ENCODE assay signal across 26 cellular contexts in the genomic region with DNA sequence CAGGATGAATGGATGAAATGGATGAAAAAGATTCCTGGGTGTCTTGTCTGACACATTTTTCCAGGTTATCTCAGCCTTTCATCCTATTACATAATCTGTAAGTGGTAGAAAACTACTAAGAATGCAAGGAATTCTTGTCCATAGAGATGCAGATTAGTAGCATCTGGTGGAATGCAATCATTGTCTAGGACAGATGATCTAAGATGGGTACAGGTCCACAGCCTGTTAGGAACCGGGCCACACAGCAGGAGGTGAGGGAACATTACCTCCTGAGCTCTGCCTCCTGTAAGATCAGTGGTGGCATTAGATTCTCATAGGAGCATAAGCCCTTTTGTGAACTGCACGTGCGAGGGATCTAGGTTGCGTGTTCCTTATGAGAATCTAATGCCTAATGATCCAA.
A peak's percentile ranks its signal among the peaks of the same experiment; 100 is the strongest.
DNase-seq lines count a peak whose midpoint lies in the region; ATAC-seq, FAIRE-seq and TF ChIP-seq lines count a peak whose summit lies in the region.
"Had no signal": no experiment of that assay in that cellular context is flagged by ENCODE, and none has a peak within 500 bp of the region (broad histone marks: within the 10 kb centered on the region; RNA-seq: fewer than 3 reads in every experiment).

No MANE protein-coding gene starts in this region.

- 82% methylated on average over 4 of the region's 4 CpGs for WGBS in esophagus muscularis mucosa

- peaks cover 1% of the 10 kb centered on the region; the same call in 1 of the 2 replicates for H3K9me3 Mint-ChIP-seq in WTC11
- peaks cover 2% of the 10 kb centered on the region for H3K9me3 Mint-ChIP-seq in activated naive CD8-positive, alpha-beta T cell treated with anti-CD3 and anti-CD28 coated beads for 36 hours

- H3K4me1 ChIP-seq in esophagus muscularis mucosa = no peaks in the 10 kb centered on the region
- H3K4me1 ChIP-seq: BE2C had no signal

- no peak overlapping the region for H3K27ac ChIP-seq in esophagus muscularis mucosa (replicated peaks in 1 of 4)

- no peak overlapping the region for H3K4me3 ChIP-seq in esophagus muscularis mucosa

- H3K4me1 Mint-ChIP-seq in WTC11 = peaks cover 29% of the 10 kb centered on the region
- H3K4me1 Mint-ChIP-seq in activated naive CD8-positive, alpha-beta T cell treated with anti-CD3 and anti-CD28 coated beads for 36 hours = no peaks in the 10 kb centered on the region
- H3K4me1 Mint-ChIP-seq: CD4-positive, CD25-positive, alpha-beta regulatory T cell; CD8-positive, alpha-beta memory T cell; IgD-negative memory B cell had no signal

- H3K27ac Mint-ChIP-seq in WTC11 = no peak overlapping the region
- no peak overlapping the region for H3K27ac Mint-ChIP-seq in activated naive CD8-positive, alpha-beta T cell treated with anti-CD3 and anti-CD28 coated beads for 36 hours
- H3K27ac Mint-ChIP-seq: CD4-positive, CD25-positive, alpha-beta regulatory T cell; CD8-positive, alpha-beta memory T cell; IgD-negative memory B cell had no signal

- peak; percentile 62 for FAIRE-seq in urothelium cell line (lab: Jason Lieb, UNC)
- FAIRE-seq in GM19239 (lab: Jason Lieb, UNC) = no peak
- FAIRE-seq: A204.1, G401.6, GM12891, H54, HepG2 had no signal

- H3K36me3 Mint-ChIP-seq in WTC11 = peaks cover 1% of the 10 kb centered on the region; the same call in 1 of the 2 replicates
- no peaks in the 10 kb centered on the region for H3K36me3 Mint-ChIP-seq in activated naive CD8-positive, alpha-beta T cell treated with anti-CD3 and anti-CD28 coated beads for 36 hours
- H3K36me3 Mint-ChIP-seq: CD4-positive, CD25-positive, alpha-beta regulatory T cell; CD8-positive, alpha-beta memory T cell; IgD-negative memory B cell had no signal

- ATAC-seq in WTC11 (peak; percentile 84), GM18511 (IDR thresholded peaks at IDR 0.05; ENCODE audit: unreplicated experiment) (no peak)
- ATAC-seq: HepG2 had no signal

- no peaks in the 10 kb centered on the region for H3K36me3 ChIP-seq in esophagus muscularis mucosa
- H3K36me3 ChIP-seq: BE2C had no signal

- POLR2A ChIA-PET in WTC11 (lab: Charles Lee) = no interaction called here

- CTCF ChIA-PET in WTC11 (lab: Charles Lee) = no interaction called here

- intact Hi-C loops in esophagus muscularis mucosa (cut with DNase I) = no loop called here

- no peak for TF ChIP-seq POLR2A in esophagus muscularis mucosa (IDR thresholded peaks at IDR 0.05; ENCODE audit: low read depth)

- TF ChIP-seq CTCF in WTC11 (IDR thresholded peaks at IDR 0.05) = no peak
- TF ChIP-seq CTCF in esophagus muscularis mucosa (IDR thresholded peaks at IDR 0.05) = no peak

- H3K27me3 ChIP-seq in esophagus muscularis mucosa = no peaks in the 10 kb centered on the region
- H3K27me3 ChIP-seq: BE2C had no signal

- no peaks in the 10 kb centered on the region for H3K27me3 Mint-ChIP-seq in WTC11 (ENCODE audit: low read depth)
- no peaks in the 10 kb centered on the region for H3K27me3 Mint-ChIP-seq in activated naive CD8-positive, alpha-beta T cell treated with anti-CD3 and anti-CD28 coated beads for 36 hours
- H3K27me3 Mint-ChIP-seq: CD4-positive, CD25-positive, alpha-beta regulatory T cell; IgD-negative memory B cell had no signal

- TF ChIP-seq EP300 in esophagus muscularis mucosa (IDR thresholded peaks at IDR 0.05) = no peak

- DNase-seq in WTC11 (ENCODE audit: low spot score) = peak; percentile 61
- DNase-seq in esophagus muscularis mucosa (ENCODE audit: extremely low spot score) = peak; percentile 87
- DNase-seq in iPS-NIHi11 (ENCODE audit: low spot score) = peak; percentile 20
- DNase-seq in urothelium cell line (ENCODE audit: low spot score) = no peak
- no peak for DNase-seq in activated naive CD8-positive, alpha-beta T cell treated with anti-CD3 and anti-CD28 coated beads for 36 hours
- no peak for DNase-seq in stimulated activated CD4-positive, alpha-beta T cell treated with anti-CD3 and anti-CD28 coated beads, Interleukin-4, amount 100 ng/mL, for 24 hours
- DNase-seq in GM19239 (ENCODE audit: insufficient read length, low spot score) = no peak
- DNase-seq: ACHN; BE2C; C1 segment of cervical spinal cord; CD4-positive, CD25-positive, alpha-beta regulatory T cell; CD8-positive, alpha-beta memory T cell; COR-L47; DMS 273 treated with DMSO at 0.1 percent for 48 hours; DMS53; DND-41; EL; HCEC 1CT; KBM-7 had no signal

- H3K9me3 ChIP-seq in esophagus muscularis mucosa = no peaks in the 10 kb centered on the region
- H3K9me3 ChIP-seq: BE2C had no signal

- H3K4me3 Mint-ChIP-seq in WTC11 = no peak overlapping the region
- H3K4me3 Mint-ChIP-seq in activated naive CD8-positive, alpha-beta T cell treated with anti-CD3 and anti-CD28 coated beads for 36 hours = no peak overlapping the region
- H3K4me3 Mint-ChIP-seq: CD4-positive, CD25-positive, alpha-beta regulatory T cell; CD8-positive, alpha-beta memory T cell; IgD-negative memory B cell had no signal

TF ChIP-seq in WTC11, 78 proteins besides CTCF, POLR2A, EP300 and RAD21:
- no peak for TF ChIP-seq NR3C1 (CRISPR knock-in tag; conservative IDR thresholded peaks at IDR 0.05; ENCODE audit: low read depth)
- TF ChIP-seq TEAD1 (CRISPR knock-in tag; IDR thresholded peaks at IDR 0.05) = peak; percentile 45; the same call in 1 of the 2 replicates
- TF ChIP-seq ZNF416 (CRISPR knock-in tag; IDR thresholded peaks at IDR 0.05) = no peak

Comparison
In these comparisons a context has a peak if more than half of its experiments do, and no peak if none do; other contexts are left out.
1. DNase-seq: peak in WTC11 (single experiment), esophagus muscularis mucosa (single experiment) and iPS-NIHi11 (single experiment); none in urothelium cell line (single experiment), activated naive CD8-positive, alpha-beta T cell treated with anti-CD3 and anti-CD28 coated beads for 36 hours (single experiment), stimulated activated CD4-positive, alpha-beta T cell treated with anti-CD3 and anti-CD28 coated beads, Interleukin-4, amount 100 ng/mL, for 24 hours (single experiment) and GM19239 (single experiment).